8 cellular contexts compared by ENCODE assay signal in genomic region chr16:5633845-5634440, GRCh38.
DNase-seq lines count a peak whose midpoint lies in the region; ATAC-seq and TF ChIP-seq lines count a peak whose summit lies in the region.

No MANE protein-coding gene starts in this region.

- H3K9me3 ChIP-seq in OCI-LY1 (ENCODE audit: low read length) (no peaks in the 10 kb centered on the region), gastroesophageal sphincter (peaks cover 0 to 10% (median 0%) of the 10 kb centered on the region in 3 donors)

- TF ChIP-seq CTCF in OCI-LY1 (IDR thresholded peaks at IDR 0.05; ENCODE audit: low read length) (peak; percentile 56), foreskin fibroblast (IDR thresholded peaks at IDR 0.05; ENCODE audit: low read depth, low read length) (peak; percentile 28), gastroesophageal sphincter (IDR thresholded peaks at IDR 0.05) (peak in 1 of 4 experiments; percentile 21)

- H3K4me1 ChIP-seq in OCI-LY1 (ENCODE audit: insufficient read depth, low read length, severe bottlenecking), result no peaks in the 10 kb centered on the region
- H3K4me1 ChIP-seq in gastroesophageal sphincter, result no peaks in the 10 kb centered on the region

- no peaks in the 10 kb centered on the region for H3K9me2 ChIP-seq in OCI-LY1 (ENCODE audit: low read depth, low read length)

- in situ Hi-C loops in ACHN (cut with HindIII; ENCODE audit: low pct_ligation_motif_present, low pct_unique_long_range_greater_than_20kb, low sequenced_read_pairs), result no loop called here

- H4K20me1 ChIP-seq in OCI-LY1 (ENCODE audit: insufficient read depth, low read length), result no peaks in the 10 kb centered on the region

- H3K79me2 ChIP-seq in OCI-LY1 (ENCODE audit: insufficient read depth, low read length), result no peaks in the 10 kb centered on the region

- no peak overlapping the region for H3K4me2 ChIP-seq in OCI-LY1 (ENCODE audit: low read length)

- peak; percentile 52 for DNase-seq in ACHN
- peak in 1 of 2 donors; percentile 2 for DNase-seq in foreskin fibroblast
- no peak for DNase-seq in effector CD8-positive, alpha-beta T cell (lab: John Stamatoyannopoulos, UW)
- no peak for DNase-seq in NCI-H187 treated with DMSO at 0.1 percent for 48 hours (lab: John Stamatoyannopoulos, UW)
- no peak for DNase-seq in NOMO-1 treated with DMSO at 0.1 percent for 48 hours (lab: John Stamatoyannopoulos, UW; ENCODE audit: unreplicated experiment)

- H3K27me3 ChIP-seq in OCI-LY1 (ENCODE audit: insufficient read depth, low read length) (no peaks in the 10 kb centered on the region), gastroesophageal sphincter (peaks cover 29% of the 10 kb centered on the region)

- H3K4me3 ChIP-seq in OCI-LY1 (ENCODE audit: low read depth, low read length, poor library complexity, severe bottlenecking) (no peak overlapping the region), foreskin fibroblast (ENCODE audit: low read depth in 1 of 2, low read length in 2 of 2) (no peak overlapping the region), gastroesophageal sphincter (no peak overlapping the region)

- ATAC-seq in GM18870 (IDR thresholded peaks at IDR 0.05; ENCODE audit: unreplicated experiment) (peak; percentile 47), gastroesophageal sphincter (no peak)

- no peak for TF ChIP-seq EP300 in gastroesophageal sphincter (IDR thresholded peaks at IDR 0.05)

- H3K36me3 ChIP-seq in OCI-LY1 (ENCODE audit: insufficient read depth, low read length) (no peaks in the 10 kb centered on the region), gastroesophageal sphincter (no peaks in the 10 kb centered on the region)

- H3K27ac ChIP-seq in OCI-LY1 (ENCODE audit: low read depth, low read length, poor library complexity, severe bottlenecking) (no peak overlapping the region), gastroesophageal sphincter (no peak overlapping the region)

- H3F3A ChIP-seq in OCI-LY1 (ENCODE audit: insufficient read depth, low read length), result no peaks in the 10 kb centered on the region

- TF ChIP-seq POLR2A in gastroesophageal sphincter (IDR thresholded peaks at IDR 0.05), result no peak

- WGBS in gastroesophageal sphincter (ENCODE audit: low coverage in 1 of 2), 2 donors, result 18 to 36% methylated on average over 4 to 5 of the region's 5 CpGs

- H2AFZ ChIP-seq in OCI-LY1 (ENCODE audit: low read length), result no peak overlapping the region

- H3K9ac ChIP-seq in OCI-LY1 (ENCODE audit: low read length), result no peak overlapping the region
